In the genomic region with DNA sequence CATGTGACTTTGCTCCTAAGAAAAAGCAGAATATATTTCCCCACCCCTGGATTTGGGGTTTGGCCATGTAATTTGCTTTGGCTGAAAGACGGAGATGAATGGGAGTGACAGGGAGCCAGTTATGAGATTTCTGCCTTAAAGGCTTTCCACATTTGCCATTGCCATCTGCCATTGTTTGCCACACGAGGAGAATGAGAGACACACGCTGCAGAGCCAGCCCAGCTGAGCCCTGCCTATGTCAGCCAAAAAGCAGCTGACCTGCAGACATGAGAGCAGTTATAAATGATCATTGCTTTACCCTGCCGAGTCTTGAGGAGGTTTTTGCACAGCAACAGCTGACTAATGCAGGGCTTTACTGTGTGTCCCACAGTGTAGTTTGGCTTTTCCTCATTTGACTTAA, we compare ENCODE assay signal across 25 cellular contexts. TPM values are rescaled to one million over a fixed set of nuclear protein-coding genes. Genes with fewer than 3 reads are reported as not detected.
"Had no signal": no experiment of that assay in that cellular context is flagged by ENCODE, and none has a peak within 500 bp of the region (broad histone marks: within the 10 kb centered on the region; RNA-seq: fewer than 3 reads in every experiment).

No MANE protein-coding gene starts in this region.

- H3K27ac Mint-ChIP-seq: IgD-negative memory B cell; T-cell; T-helper 1 cell treated with Interleukin-12 subunit alpha and Interleukin-12 subunit beta and Interleukin-4 antibody, amounts not matched to agents 30 μg/mL and 1 μg/mL, for 36 hours had no signal

- H3K4me3 ChIP-seq: SJSA1 had no signal

- H3K36me3 ChIP-seq: SJSA1 had no signal

- ATAC-seq: T-cell had no signal

- DNase-seq: KBM-7, MV-4-11, NCI-H1048, NCI-H1105, NCI-H1417, NCI-H146, NCI-H1694 treated with DMSO at 0.1 percent for 48 hours, NCI-H1930, NCI-H2107, NCI-H345, NCI-H446 treated with DMSO at 0.1 percent for 48 hours, NCI-H510A treated with DMSO at 0.1 percent for 48 hours, NCI-H774, Right ventricle myocardium superior, RPMI8226, SIG-M5, SK-N-SH, SW 1271, T-cell had no signal

- H3K4me3 Mint-ChIP-seq: IgD-negative memory B cell; T-cell; T-helper 1 cell treated with Interleukin-12 subunit alpha and Interleukin-12 subunit beta and Interleukin-4 antibody, amounts not matched to agents 30 μg/mL and 1 μg/mL, for 36 hours had no signal

- H3K9me3 Mint-ChIP-seq: T-cell; T-helper 1 cell treated with Interleukin-12 subunit alpha and Interleukin-12 subunit beta and Interleukin-4 antibody, amounts not matched to agents 30 μg/mL and 1 μg/mL, for 36 hours had no signal

- H3K36me3 Mint-ChIP-seq: IgD-negative memory B cell, T-cell had no signal

- H3K4me1 Mint-ChIP-seq: IgD-negative memory B cell had no signal

- H3K4me2 ChIP-seq: SK-N-SH had no signal

- H3K27me3 ChIP-seq: SJSA1 had no signal

- H3K27ac ChIP-seq: SJSA1 had no signal

- H3K9me2 ChIP-seq: SK-N-SH had no signal

- H3K9me3 ChIP-seq: SJSA1, SK-N-SH had no signal

RNA-seq across cellular contexts. Expression of a gene that starts 40.6 kb away (rescaled TPM):
- total RNA-seq: HT-29 had no signal

RNA-seq across cellular contexts. Expression of a gene that starts 51.1 kb away (rescaled TPM):
- total RNA-seq: HT-29, LHCN-M2, MCF 10A, Right ventricle myocardium superior, SJSA1, T-cell had no signal
- polyA plus RNA-seq: IgD-negative memory B cell, SK-N-SH had no signal
